ENCODE assay signal across 9 cellular contexts in genomic region chr17:11554542-11554941, GRCh38. TPM values are rescaled to one million over a fixed set of nuclear protein-coding genes. Genes with fewer than 3 reads are reported as not detected.
"Had no signal": no experiment of that assay in that cellular context is flagged by ENCODE, and none has a peak within 500 bp of the region (broad histone marks: within the 10 kb centered on the region; RNA-seq: fewer than 3 reads in every experiment).

No MANE protein-coding gene starts in this region.

- H3K4me1 Mint-ChIP-seq: GM23338 had no signal

- H3K27ac ChIP-seq: GM23248 had no signal

- H3K27ac Mint-ChIP-seq: GM23338, HFFc6 had no signal

- H3K36me3 ChIP-seq: HAP-1 had no signal

- H2AFZ ChIP-seq: GM23248, GM23338 had no signal

- ATAC-seq: GM23338, HCT116 had no signal

- H3K4me3 ChIP-seq: GM23248, GM23338, HAP-1 had no signal

- H3K4me1 ChIP-seq: HAP-1 had no signal

- H3K4me2 ChIP-seq: GM23338 had no signal

- DNase-seq: GM23248, GOT3, H7, H9, HCEC 1CT, HFFc6 had no signal

- H3K9me3 Mint-ChIP-seq: H9 had no signal

- H3K4me3 Mint-ChIP-seq: GM23338, H9, HFFc6 had no signal

RNA-seq across cellular contexts. Expression of gene DNAH9, which starts 43.7 kb away (rescaled TPM):
- total RNA-seq: GM23248, GM23338, HFFc6 had no signal
